8 cellular contexts compared by ENCODE assay signal in the genomic region with DNA sequence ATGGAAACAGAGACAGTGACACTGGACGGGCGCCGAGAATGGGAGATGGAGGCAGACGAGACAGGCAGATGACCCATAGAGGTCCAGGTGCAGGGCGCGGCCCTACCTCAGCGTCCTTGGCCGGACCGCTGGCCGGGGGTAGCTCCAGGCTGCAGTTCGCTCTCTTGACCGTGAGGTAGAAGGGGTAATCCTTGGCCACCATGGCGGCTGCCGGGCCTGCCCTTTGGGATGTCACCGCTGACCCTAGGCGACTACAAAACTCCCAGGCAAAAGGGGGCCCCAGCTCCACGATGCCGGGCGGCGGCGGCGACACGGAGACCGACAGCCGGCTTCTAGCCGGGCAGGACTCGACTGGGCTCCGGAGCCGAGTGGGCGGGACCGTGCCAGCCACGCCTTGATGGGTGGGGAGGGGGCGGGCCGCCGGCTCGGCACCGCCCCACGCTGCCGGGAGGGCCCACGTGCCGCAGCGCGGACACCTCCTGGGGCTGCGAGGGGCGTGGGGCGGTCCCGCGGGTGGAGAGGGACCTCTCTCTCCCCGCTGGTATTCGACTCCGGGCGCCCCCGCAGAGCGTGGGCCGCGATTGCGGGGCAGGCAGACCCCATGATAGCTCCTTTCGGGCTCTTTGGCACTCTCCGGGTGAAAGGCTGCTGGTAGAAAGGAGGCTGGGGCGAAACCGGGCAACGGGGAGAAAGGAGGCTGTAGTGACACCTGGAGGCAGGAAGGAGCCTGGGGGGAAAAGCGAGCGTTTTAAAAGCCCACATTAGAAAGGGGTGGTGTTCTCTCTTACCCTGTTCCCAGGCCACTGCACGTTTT. TPM values are rescaled to one million over a fixed set of nuclear protein-coding genes. Genes with fewer than 3 reads are reported as not detected.
DNase-seq lines count a peak whose midpoint lies in the region; ATAC-seq, FAIRE-seq and TF ChIP-seq lines count a peak whose summit lies in the region.

A gene with protein sequence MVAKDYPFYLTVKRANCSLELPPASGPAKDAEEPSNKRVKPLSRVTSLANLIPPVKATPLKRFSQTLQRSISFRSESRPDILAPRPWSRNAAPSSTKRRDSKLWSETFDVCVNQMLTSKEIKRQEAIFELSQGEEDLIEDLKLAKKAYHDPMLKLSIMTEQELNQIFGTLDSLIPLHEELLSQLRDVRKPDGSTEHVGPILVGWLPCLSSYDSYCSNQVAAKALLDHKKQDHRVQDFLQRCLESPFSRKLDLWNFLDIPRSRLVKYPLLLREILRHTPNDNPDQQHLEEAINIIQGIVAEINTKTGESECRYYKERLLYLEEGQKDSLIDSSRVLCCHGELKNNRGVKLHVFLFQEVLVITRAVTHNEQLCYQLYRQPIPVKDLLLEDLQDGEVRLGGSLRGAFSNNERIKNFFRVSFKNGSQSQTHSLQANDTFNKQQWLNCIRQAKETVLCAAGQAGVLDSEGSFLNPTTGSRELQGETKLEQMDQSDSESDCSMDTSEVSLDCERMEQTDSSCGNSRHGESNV (minus strand): TSS at position 353 of the 814 bp plus-strand sequence. CDS start 151 bp downstream, at position 202.

- H3K27me3 ChIP-seq in BE2C (no peaks in the 10 kb centered on the region), H1 (replicated peaks in 1 of 4; ENCODE audit: control insufficient read depth in 3 of 4, extremely low read depth in 1 of 4, insufficient read depth in 3 of 4, low read length in 3 of 4) (peaks cover 0 to 11% (median 7%) of the 10 kb centered on the region in 4 experiments; a peak in 3 of 7 replicates), mesendoderm (ENCODE audit: insufficient read depth, low read length, poor library complexity) (no peaks in the 10 kb centered on the region)

- H3K14ac ChIP-seq in H1 (ENCODE audit: insufficient read length): no peak within 1 kb of the TSS

- H3K4me1 ChIP-seq in BE2C (no peaks in the 10 kb centered on the region; the same call in none of the 2 replicates), H1 (replicated peaks in 1 of 4; ENCODE audit: control insufficient read depth in 3 of 4, insufficient read depth in 4 of 4, low read length in 3 of 4) (peaks cover 0 to 9% (median 3%) of the 10 kb centered on the region in 4 experiments; a peak in 4 of 7 replicates), mesendoderm (ENCODE audit: control insufficient read depth, low read depth, low read length) (peaks cover 6% of the 10 kb centered on the region)

- TF ChIP-seq CTCF in BE2C (IDR thresholded peaks at IDR 0.05; ENCODE audit: low read depth, low read length) (peak; percentile 46), H1 (IDR thresholded peaks at IDR 0.05; ENCODE audit: control extremely low read depth in 1 of 3, insufficient read depth in 1 of 3, low read depth in 1 of 3, low read length in 3 of 3) (peak; percentile 61 to 70 (median 66))

- WGBS in H1 (ENCODE audit: extremely low coverage in 1 of 2, insufficient coverage in 1 of 2, insufficient read length in 1 of 2, insufficient replicate concordance in 2 of 2, low coverage in 1 of 2, low lambda C conversion rate in 2 of 2, missing lambda C conversion rate in 1 of 2), 2 experiments: 2% methylated on average over 45 of the region's 65 CpGs; no CpG with 5 or more reads in 1 of the 2 experiments
- WGBS in mesendoderm (ENCODE audit: extremely low coverage, insufficient coverage, low lambda C conversion rate): no CpG with 5 or more reads among the region's 65 CpGs

- H2BK120ac ChIP-seq in H1 (replicated peaks; ENCODE audit: low read depth, low read length) (no peak within 1 kb of the TSS), mesendoderm (ENCODE audit: low read depth, low read length) (no peak within 1 kb of the TSS)

- H2BK20ac ChIP-seq in H1 (ENCODE audit: low read length): no peak within 1 kb of the TSS

- TF ChIP-seq RAD21 in H1 (IDR thresholded peaks at IDR 0.05 in 1 of 2, conservative IDR thresholded peaks at IDR 0.05 in 1 of 2; ENCODE audit: low read depth in 2 of 2, low read length in 2 of 2): peak; percentile 52 to 74

- H3K79me1 ChIP-seq in H1 (ENCODE audit: low read depth, low read length): no peaks in the 10 kb centered on the region
- peaks cover 2% of the 10 kb centered on the region for H3K79me1 ChIP-seq in mesendoderm (ENCODE audit: low read length)

- H3K9me3 ChIP-seq in BE2C (no peaks in the 10 kb centered on the region), H1 (ENCODE audit: insufficient read depth in 2 of 2, low read depth in 1 of 2, low read length in 1 of 2) (no peaks in the 10 kb centered on the region)

- H3K23ac ChIP-seq in H1 (ENCODE audit: insufficient read length) (no peak within 1 kb of the TSS), mesendoderm (ENCODE audit: low read length) (no peak within 1 kb of the TSS)

- H2AK5ac ChIP-seq in H1 (ENCODE audit: low read depth, low read length) (no peak within 1 kb of the TSS), mesendoderm (ENCODE audit: low read length) (peak within 1 kb of the TSS; percentile 18)

- H3K4me3 ChIP-seq in BE2C (ENCODE audit: low read depth, low read length): peak within 1 kb of the TSS; percentile 71
- peak within 1 kb of the TSS; percentile 31 to 79 (median 76) for H3K4me3 ChIP-seq in H1 (ENCODE audit: extremely low read depth in 1 of 4, insufficient read depth in 2 of 4, low read depth in 3 of 4, low read length in 4 of 4)
- peak within 1 kb of the TSS; percentile 41 for H3K4me3 ChIP-seq in mesendoderm (ENCODE audit: low read length)

- peaks cover 0 to 4% of the 10 kb centered on the region in 2 experiments for H4K20me1 ChIP-seq in H1 (replicated peaks in 1 of 2; ENCODE audit: control insufficient read depth in 1 of 2, insufficient read depth in 2 of 2, low read length in 2 of 2)

- peak; percentile 48 for FAIRE-seq in H1 (lab: Jason Lieb, UNC)

- ATAC-seq in GM19043 (IDR thresholded peaks at IDR 0.05; ENCODE audit: low read depth, unreplicated experiment) (peak; percentile 78), HG03378 (IDR thresholded peaks at IDR 0.05; ENCODE audit: unreplicated experiment) (peak; percentile 72)

- peak; percentile 66 to 72 for TF ChIP-seq POLR2A in H1 (IDR thresholded peaks at IDR 0.05; ENCODE audit: control extremely low read depth in 1 of 2, low read depth in 2 of 2, low read length in 2 of 2)

- 0 out of 2 replicates have a peak within 1 kb of the TSS, but pooled peaks have one; percentile 46 for H2BK12ac ChIP-seq in H1 (ENCODE audit: low read depth, low read length)

- H2BK5ac ChIP-seq in H1 (ENCODE audit: low read depth, low read length) (0 out of 2 replicates have a peak within 1 kb of the TSS, but pooled peaks have one; percentile 18), mesendoderm (ENCODE audit: low read length) (no peak within 1 kb of the TSS)

- H3K18ac ChIP-seq in H1 (ENCODE audit: extremely low read depth, low read length): no peak within 1 kb of the TSS; the same call in 1 of the 2 replicates
- peak within 1 kb of the TSS; percentile 71 for H3K18ac ChIP-seq in mesendoderm (ENCODE audit: low read length)

- H3K4me2 ChIP-seq in H1 (ENCODE audit: insufficient read depth in 1 of 2, low read depth in 2 of 2, low read length in 2 of 2): peak within 1 kb of the TSS; percentile 94 to 96
- H3K4me2 ChIP-seq in mesendoderm (ENCODE audit: low read length): peak within 1 kb of the TSS; percentile 92

- H3K36me3 ChIP-seq in BE2C (no peaks in the 10 kb centered on the region), H1 (ENCODE audit: control insufficient read depth in 2 of 4, insufficient read depth in 4 of 4, low read length in 3 of 4) (no peaks in the 10 kb centered on the region), mesendoderm (ENCODE audit: control insufficient read depth, insufficient read depth, low read length) (no peaks in the 10 kb centered on the region)

- CTCF ChIA-PET in H1 (lab: Charles Lee; ENCODE audit: partially characterized antibody): interaction anchor here (0.6 to 9.8 kb wide), 26 partner anchors 10 to 454 kb away, joined by 3 to 92 read pairs (median 4); no protein-coding TSS in a partner anchor

- H3K4ac ChIP-seq in H1 (replicated peaks; ENCODE audit: insufficient read length, low read depth, low read length) (no peak within 1 kb of the TSS), mesendoderm (ENCODE audit: low read depth, low read length) (no peak within 1 kb of the TSS)

- H4K8ac ChIP-seq in H1 (ENCODE audit: extremely low read depth, insufficient read depth, low read length) (no peak within 1 kb of the TSS; the same call in 1 of the 2 replicates), mesendoderm (ENCODE audit: low read depth, low read length) (no peak within 1 kb of the TSS)

- H3K23me2 ChIP-seq in H1 (ENCODE audit: low read depth, low read length): peaks cover 7% of the 10 kb centered on the region

- H4K91ac ChIP-seq in H1 (replicated peaks; ENCODE audit: insufficient read length, low read length): no peak within 1 kb of the TSS

- POLR2A ChIA-PET in H1 (lab: Charles Lee; ENCODE audit: partially characterized antibody): interaction anchor here (1.0 to 2.1 kb wide), 3 partner anchors 11 to 185 kb away, joined by 3 to 4 read pairs (median 4); no protein-coding TSS in a partner anchor

- no peak within 1 kb of the TSS for H2BK15ac ChIP-seq in H1 (ENCODE audit: low read length)
- H2BK15ac ChIP-seq in mesendoderm (replicated peaks; ENCODE audit: low read depth): no peak within 1 kb of the TSS

- no peak for TF ChIP-seq EP300 in H1 (IDR thresholded peaks at IDR 0.05; ENCODE audit: borderline replicate concordance in 1 of 2, low read depth in 2 of 2, low read length in 2 of 2)

- peak; percentile 82 for DNase-seq in BE2C
- DNase-seq in NCI-H82 treated with DMSO at 0.1 percent for 48 hours (lab: John Stamatoyannopoulos, UW; ENCODE audit: unreplicated experiment): peak; percentile 29
- peak; percentile 75 to 90 (median 89) for DNase-seq in activated CD8-positive, alpha-beta memory T cell treated with anti-CD3 and anti-CD28 coated beads for 48 hours (ENCODE audit: low read depth in 2 of 3, low spot score in 2 of 3)
- DNase-seq in H1 (ENCODE audit: low read depth in 1 of 2, low spot score in 2 of 2): peak; percentile 49 to 93
- DNase-seq in mesendoderm: peak; percentile 93
- peak; percentile 80 for DNase-seq in stimulated activated CD8-positive, alpha-beta memory T cell treated with anti-CD3 and anti-CD28 coated beads, Interleukin-15, amount 100 ng/mL, for 24 hours (ENCODE audit: low read depth)

- H3K79me2 ChIP-seq in H1 (ENCODE audit: control insufficient read depth in 1 of 2, insufficient read depth in 2 of 2, low read length in 2 of 2): no peaks in the 10 kb centered on the region
- H3K79me2 ChIP-seq in mesendoderm (ENCODE audit: control insufficient read depth, insufficient read depth, low read length): no peaks in the 10 kb centered on the region

- H2AFZ ChIP-seq in H1 (ENCODE audit: low read length): peak within 1 kb of the TSS; percentile 94

- H3K27ac ChIP-seq in H1 (ENCODE audit: low read depth, low read length) (no peak within 1 kb of the TSS), mesendoderm (ENCODE audit: low read depth, low read length) (no peak within 1 kb of the TSS)

- H3K56ac ChIP-seq in H1 (replicated peaks; ENCODE audit: insufficient read length, low read depth, low read length) (peak within 1 kb of the TSS; percentile 70), mesendoderm (ENCODE audit: low read length) (peak within 1 kb of the TSS; percentile 91)

- H3K9ac ChIP-seq in H1 (replicated peaks in 1 of 4; ENCODE audit: extremely low read depth in 1 of 4, low read depth in 3 of 4, low read length in 3 of 4): peak within 1 kb of the TSS in 3 of 4 experiments; percentile 45 to 59 (median 56); a peak in 5 of 7 replicates
- peak within 1 kb of the TSS; percentile 69 for H3K9ac ChIP-seq in mesendoderm (ENCODE audit: low read length)

- H4K5ac ChIP-seq in H1 (ENCODE audit: insufficient read length, low read depth, low read length) (peak within 1 kb of the TSS; percentile 23), mesendoderm (ENCODE audit: low read length) (no peak within 1 kb of the TSS)

RNA-seq across cellular contexts. Expression of the gene that starts here (rescaled TPM):
- 4.6 TPM for polyA plus RNA-seq in BE2C (2012; ENCODE audit: insufficient read depth, insufficient read length, low read depth)
- total RNA-seq in H1 (2021; fragmentation: NEBNext Ultra II Directional; extraction: Animal tissue kit (Norgen Biotek cat#: 25700)): 6.0 and 7.7 TPM in 2 replicates
- 2.8 and 4.1 TPM in 2 replicates for polyA plus RNA-seq in H1 (2011; rRNA removed)
- 3.6 TPM for polyA plus RNA-seq in H1 (2011; cell fraction: cytosol; rRNA removed)
- 8.0 TPM for polyA plus RNA-seq in H1 (2011; cell fraction: nucleus; rRNA removed)
- 2.8 to 4.9 TPM (median 3.6 TPM) in 4 replicates for polyA plus RNA-seq in H1 (2012, experiment 1 of 2)
- polyA plus RNA-seq in H1 (2012, experiment 2 of 2): 0.22 TPM
- 4.0 TPM for polyA plus RNA-seq in H1 (2013, experiment 1 of 2)
- 4.4 TPM for polyA plus RNA-seq in H1 (2013, experiment 2 of 2)
- 5.9 and 6.0 TPM in 2 replicates for polyA minus RNA-seq in H1 (2011; rRNA and poly(A)+ RNA removed)
- 3.7 TPM for polyA minus RNA-seq in H1 (2011; cell fraction: cytosol; rRNA and poly(A)+ RNA removed)
- polyA minus RNA-seq in H1 (2011; cell fraction: nucleus; rRNA and poly(A)+ RNA removed): 13.7 TPM
- polyA plus RNA-seq in mesendoderm (2013, experiment 1 of 2): 2.7 TPM
- polyA plus RNA-seq in mesendoderm (2013, experiment 2 of 2): 2.8 TPM

Comparison
In these comparisons a context has a peak if more than half of its experiments do, and no peak if none do; other contexts are left out.
1. DNase-seq: peak in every context shown above with its lines; median percentile 93 in mesendoderm; 89 in activated CD8-positive, alpha-beta memory T cell treated with anti-CD3 and anti-CD28 coated beads for 48 hours; 82 in BE2C; 80 in stimulated activated CD8-positive, alpha-beta memory T cell treated with anti-CD3 and anti-CD28 coated beads, Interleukin-15, amount 100 ng/mL, for 24 hours; 71 in H1; 29 in NCI-H82 treated with DMSO at 0.1 percent for 48 hours.